Comparison of ENCODE assay signal across 10 cellular contexts in the genomic region with DNA sequence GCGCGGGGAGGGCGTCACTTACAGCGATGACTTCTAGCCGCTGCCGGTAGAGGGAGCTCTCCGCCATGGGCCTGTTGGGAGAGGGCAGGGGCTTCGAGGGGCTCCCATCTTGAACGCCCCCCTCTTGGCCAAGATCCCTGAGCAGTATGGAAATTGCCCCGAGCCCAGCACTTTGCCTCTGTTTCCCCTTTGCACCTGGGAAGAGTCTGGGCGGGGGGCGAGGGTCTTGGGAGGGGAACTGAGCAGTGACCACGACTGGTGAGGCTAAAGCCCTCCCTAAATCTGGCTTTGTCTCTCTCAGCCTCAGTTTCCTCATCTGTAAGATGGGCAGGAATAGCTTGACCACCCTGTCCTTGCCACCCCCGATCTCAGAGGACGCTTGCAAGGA. TPM values are rescaled to one million over a fixed set of nuclear protein-coding genes. Genes with fewer than 3 reads are reported as not detected.
A peak's percentile ranks its signal among the peaks of the same experiment; 100 is the strongest.
DNase-seq lines count a peak whose midpoint lies in the region; ATAC-seq and TF ChIP-seq lines count a peak whose summit lies in the region.
"Had no signal": no experiment of that assay in that cellular context is flagged by ENCODE, and none has a peak within 500 bp of the region (broad histone marks: within the 10 kb centered on the region; RNA-seq: fewer than 3 reads in every experiment).

No MANE protein-coding gene starts in this region.

- H3F3A ChIP-seq in PC-3 (ENCODE audit: low read length, unreplicated experiment), result no peaks in the 10 kb centered on the region

- 0 out of 2 replicates have a peak overlapping the region, but pooled peaks have one; percentile 14 for H2AFZ ChIP-seq in PC-3 (ENCODE audit: low read length)

- CTCF ChIA-PET in CD8-positive, alpha-beta memory T cell (lab: Charles Lee), result interaction anchor here (0.7 to 7.8 kb wide), 20 partner anchors 9 to 184 kb away, joined by 3 to 67 read pairs (median 4); a partner anchor contains a TSS
- CTCF ChIA-PET in PC-3 (lab: Charles Lee), result interaction anchor here (0.5 to 1.6 kb wide), 5 partner anchors 13 to 250 kb away, joined by 3 to 13 read pairs (median 4); a partner anchor contains a TSS

- H3K9me2 ChIP-seq in PC-3 (replicated peaks; ENCODE audit: low read length), result no peaks in the 10 kb centered on the region

- TF ChIP-seq CTCF in PC-3 (conservative IDR thresholded peaks at IDR 0.05; ENCODE audit: low read depth, low read length) (peak; percentile 94), ascending aorta (IDR thresholded peaks at IDR 0.05) (peak in 2 of 3 experiments; percentile 34 to 51)

- H3K9me3 ChIP-seq in CD8-positive, alpha-beta memory T cell (ENCODE audit: low read length), result no peaks in the 10 kb centered on the region
- H3K9me3 ChIP-seq in PC-3 (ENCODE audit: low read length) (no peaks in the 10 kb centered on the region), ascending aorta (no peaks in the 10 kb centered on the region)

- H3K27ac ChIP-seq in CD8-positive, alpha-beta memory T cell (ENCODE audit: low read depth, low read length), result no peak overlapping the region
- no peak overlapping the region for H3K27ac ChIP-seq in PC-3 (ENCODE audit: low read length)
- no peak overlapping the region for H3K27ac ChIP-seq in ascending aorta
- H3K27ac ChIP-seq: epithelial cell of prostate had no signal

- no peak for ATAC-seq in PC-3
- peak in 1 of 2 donors; percentile 52 for ATAC-seq in naive thymus-derived CD8-positive, alpha-beta T cell
- no peak for ATAC-seq in GM19324 (IDR thresholded peaks at IDR 0.05; ENCODE audit: low FRiP score, unreplicated experiment)
- no peak for ATAC-seq in GM18873 (IDR thresholded peaks at IDR 0.05; ENCODE audit: low FRiP score, unreplicated experiment)
- ATAC-seq in HG02938 (IDR thresholded peaks at IDR 0.05; ENCODE audit: unreplicated experiment), result no peak

- peak; percentile 33 to 62 (median 43) for DNase-seq in CD8-positive, alpha-beta memory T cell
- no peak for DNase-seq in PC-3
- DNase-seq in ascending aorta (ENCODE audit: low spot score in 2 of 2), result no peak
- peak in 9 of 10 donors; percentile 21 to 60 (median 48) for DNase-seq in naive thymus-derived CD8-positive, alpha-beta T cell
- no peak for DNase-seq in GOT3 (lab: John Stamatoyannopoulos, UW)

- no peaks in the 10 kb centered on the region for H4K20me1 ChIP-seq in PC-3 (ENCODE audit: low read length)

- H3K9ac ChIP-seq in PC-3 (ENCODE audit: low read length), result no peak overlapping the region

- BruUV-seq in PC-3 (replicated peaks; lab: Mats Ljungman, UMichigan), result no TSS peak

- H3K79me2 ChIP-seq in PC-3 (ENCODE audit: low read length), result no peaks in the 10 kb centered on the region

- peak overlapping the region in 2 of 8 donors; percentile 21 to 42 for H3K27ac Mint-ChIP-seq in CD8-positive, alpha-beta memory T cell
- peak overlapping the region in 1 of 10 donors; percentile 27 for H3K27ac Mint-ChIP-seq in naive thymus-derived CD8-positive, alpha-beta T cell

- no peak overlapping the region for H3K4me3 ChIP-seq in CD8-positive, alpha-beta memory T cell (ENCODE audit: low read length)
- H3K4me3 ChIP-seq in PC-3 (ENCODE audit: low read length) (no peak overlapping the region), ascending aorta (no peak overlapping the region)

- H3K9me3 Mint-ChIP-seq in CD8-positive, alpha-beta memory T cell, result no peaks in the 10 kb centered on the region
- no peaks in the 10 kb centered on the region for H3K9me3 Mint-ChIP-seq in naive thymus-derived CD8-positive, alpha-beta T cell

- peak overlapping the region; percentile 89 for H3K4me2 ChIP-seq in PC-3 (ENCODE audit: low read length)

- POLR2A ChIA-PET in CD8-positive, alpha-beta memory T cell (lab: Charles Lee), result no interaction called here
- POLR2A ChIA-PET in PC-3 (lab: Charles Lee; ENCODE audit: unreplicated experiment), result no interaction called here
- POLR2A ChIA-PET in naive thymus-derived CD8-positive, alpha-beta T cell (lab: Charles Lee), result interaction anchor here (0.5 to 1.5 kb wide), 4 partner anchors 12 to 29 kb away, joined by 3 to 5 read pairs (median 4); no protein-coding TSS in a partner anchor

- peaks cover 17% of the 10 kb centered on the region for H3K4me1 ChIP-seq in CD8-positive, alpha-beta memory T cell (ENCODE audit: insufficient read depth, low read length)
- H3K4me1 ChIP-seq in PC-3 (ENCODE audit: insufficient read depth, low read length) (peaks cover 21% of the 10 kb centered on the region), ascending aorta (peaks cover 0 to 5% of the 10 kb centered on the region in 2 donors)

- peaks cover 18 to 36% of the 10 kb centered on the region in 2 donors for H3K27me3 Mint-ChIP-seq in CD8-positive, alpha-beta memory T cell
- H3K27me3 Mint-ChIP-seq in naive thymus-derived CD8-positive, alpha-beta T cell, result peaks cover 18 to 43% (median 24%) of the 10 kb centered on the region in 5 donors

- H3K27me3 ChIP-seq in CD8-positive, alpha-beta memory T cell (ENCODE audit: insufficient read depth, low read length, poor library complexity, severe bottlenecking), result peaks cover 16% of the 10 kb centered on the region
- H3K27me3 ChIP-seq in PC-3 (ENCODE audit: low read length), result no peaks in the 10 kb centered on the region
- H3K27me3 ChIP-seq in ascending aorta, result no peaks in the 10 kb centered on the region

- H3K4me3 Mint-ChIP-seq in CD8-positive, alpha-beta memory T cell, result peak overlapping the region in 6 of 7 donors; percentile 31 to 78 (median 60)
- H3K4me3 Mint-ChIP-seq in naive thymus-derived CD8-positive, alpha-beta T cell, result peak overlapping the region in 9 of 10 donors; percentile 26 to 83 (median 55)

- no peaks in the 10 kb centered on the region for H3K36me3 Mint-ChIP-seq in CD8-positive, alpha-beta memory T cell
- H3K36me3 Mint-ChIP-seq in naive thymus-derived CD8-positive, alpha-beta T cell, result peaks cover 0 to 9% (median 0%) of the 10 kb centered on the region in 3 donors

- peaks cover 11 to 25% (median 11%) of the 10 kb centered on the region in 3 donors for H3K4me1 Mint-ChIP-seq in CD8-positive, alpha-beta memory T cell
- peaks cover 10 to 28% (median 18%) of the 10 kb centered on the region in 4 donors for H3K4me1 Mint-ChIP-seq in naive thymus-derived CD8-positive, alpha-beta T cell

- no peaks in the 10 kb centered on the region for H3K36me3 ChIP-seq in CD8-positive, alpha-beta memory T cell (ENCODE audit: insufficient read depth, low read length)
- H3K36me3 ChIP-seq in PC-3 (ENCODE audit: low read depth, low read length) (no peaks in the 10 kb centered on the region), ascending aorta (no peaks in the 10 kb centered on the region)

- intact Hi-C loops in PC-3 (cut with micrococcal nuclease), result no loop called here
- intact Hi-C loops in ascending aorta (cut with DNase I), result no loop called here

RNA-seq across cellular contexts. Expression of a gene that starts 2.8 kb away (rescaled TPM):
- total RNA-seq in CD8-positive, alpha-beta memory T cell, result not detected
- polyA plus RNA-seq in CD8-positive, alpha-beta memory T cell, result not detected
- 2.3 and 4.8 TPM in 2 replicates for total RNA-seq in PC-3 (2014; rRNA removed)
- total RNA-seq in ascending aorta, result 1.7 TPM
- not detected for total RNA-seq in naive thymus-derived CD8-positive, alpha-beta T cell
- polyA plus RNA-seq in naive thymus-derived CD8-positive, alpha-beta T cell, result under 1 TPM in 1 of 3 donors, not detected in 2; 0.13 TPM
- total RNA-seq: subcutaneous adipose tissue had no signal

RNA-seq across cellular contexts. Expression of a gene that starts 13.5 kb away (rescaled TPM):
- 1 to 10 TPM in 1 of 2 experiments, under 1 TPM in 1; 1.00 to 1.2 TPM for total RNA-seq in CD8-positive, alpha-beta memory T cell
- polyA plus RNA-seq in CD8-positive, alpha-beta memory T cell, result 2.1 TPM
- 6.1 and 7.8 TPM in 2 replicates for total RNA-seq in PC-3 (2014; rRNA removed)
- 6.0 TPM for total RNA-seq in ascending aorta
- total RNA-seq in naive thymus-derived CD8-positive, alpha-beta T cell, result under 1 TPM; 0.44 to 0.99 TPM
- polyA plus RNA-seq in naive thymus-derived CD8-positive, alpha-beta T cell, result 1 to 10 TPM in 1 of 3 donors, under 1 TPM in 2; 0.36 to 1.4 (median 0.59) TPM

RNA-seq across cellular contexts. Expression of a gene that starts 26.5 kb away (rescaled TPM):
- total RNA-seq in CD8-positive, alpha-beta memory T cell, result under 1 TPM in 1 of 2 experiments, not detected in 1; 0.42 TPM
- not detected for polyA plus RNA-seq in CD8-positive, alpha-beta memory T cell
- not detected in 2 replicates for total RNA-seq in PC-3 (2014; rRNA removed)
- not detected for total RNA-seq in ascending aorta
- under 1 TPM in 1 of 2 experiments, not detected in 1; 0.85 TPM for total RNA-seq in naive thymus-derived CD8-positive, alpha-beta T cell
- not detected for polyA plus RNA-seq in naive thymus-derived CD8-positive, alpha-beta T cell
- total RNA-seq: subcutaneous adipose tissue had no signal

RNA-seq across cellular contexts. Expression of a gene that starts 27.5 kb away (rescaled TPM):
- 10 to 100 TPM; 71.4 to 73.6 TPM for total RNA-seq in CD8-positive, alpha-beta memory T cell
- polyA plus RNA-seq in CD8-positive, alpha-beta memory T cell, result 83.4 TPM
- 14.2 and 14.7 TPM in 2 replicates for total RNA-seq in PC-3 (2014; rRNA removed)
- 4.2 TPM for total RNA-seq in ascending aorta
- 10 to 100 TPM; 54.2 to 54.7 TPM for total RNA-seq in naive thymus-derived CD8-positive, alpha-beta T cell
- 10 to 100 TPM; 54.5 to 91.2 (median 83.9) TPM for polyA plus RNA-seq in naive thymus-derived CD8-positive, alpha-beta T cell

RNA-seq across cellular contexts. Expression of a gene that starts 31.1 kb away (rescaled TPM):
- not detected for total RNA-seq in CD8-positive, alpha-beta memory T cell
- polyA plus RNA-seq in CD8-positive, alpha-beta memory T cell, result not detected
- not detected in 2 replicates for total RNA-seq in PC-3 (2014; rRNA removed)
- not detected for total RNA-seq in ascending aorta
- total RNA-seq in naive thymus-derived CD8-positive, alpha-beta T cell, result not detected
- under 1 TPM in 1 of 3 donors, not detected in 2; 0.50 TPM for polyA plus RNA-seq in naive thymus-derived CD8-positive, alpha-beta T cell
- total RNA-seq: subcutaneous adipose tissue had no signal

Comparison
In these comparisons a context has a peak if more than half of its experiments do, and no peak if none do; other contexts are left out.
1. DNase-seq: peak in CD8-positive, alpha-beta memory T cell (5 of 5) and naive thymus-derived CD8-positive, alpha-beta T cell (9 of 10); none in PC-3 (single experiment), ascending aorta (0 of 2) and GOT3 (single experiment).